In the genomic region with DNA sequence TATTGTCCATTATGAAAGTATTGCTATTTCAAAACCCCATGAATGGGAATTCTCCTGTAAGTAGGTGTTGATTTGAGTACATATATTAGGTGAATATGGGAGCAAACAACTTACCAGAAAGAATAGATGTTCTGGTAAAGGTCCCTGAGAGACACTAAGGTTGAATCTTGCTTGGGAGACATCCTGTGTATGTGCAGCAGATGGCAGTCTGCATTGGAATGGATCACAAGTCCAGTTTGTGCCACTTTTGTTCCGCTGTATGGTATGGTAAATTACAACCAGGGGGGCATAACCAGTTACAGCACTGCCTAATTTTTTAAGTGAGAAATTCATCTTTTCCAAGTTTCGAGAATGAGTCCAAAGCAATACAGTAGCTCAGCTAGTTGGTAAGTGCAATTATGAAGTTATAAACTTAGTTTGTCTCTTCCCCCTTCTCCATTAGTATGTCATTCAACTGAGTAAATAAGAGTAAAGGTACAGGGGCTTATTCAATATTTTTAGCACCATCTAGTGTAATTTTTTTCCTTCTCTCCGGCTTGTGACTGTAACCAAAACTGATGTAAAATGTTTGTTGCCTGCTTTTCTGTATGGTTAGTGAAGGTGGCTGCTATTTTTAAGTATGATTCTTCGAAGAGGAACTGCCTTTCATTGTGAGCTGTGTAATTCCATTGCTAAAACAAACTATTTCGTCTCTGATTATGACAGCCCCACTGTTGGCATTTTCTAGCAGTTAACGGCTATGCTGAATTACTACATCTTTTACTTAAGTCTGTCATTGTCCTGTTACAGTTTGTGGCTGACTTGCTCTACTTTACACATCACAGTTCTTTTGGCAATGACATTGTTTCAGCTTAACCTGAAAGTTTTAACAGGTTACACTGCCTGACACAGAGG, we compare ENCODE assay signal across 9 cellular contexts. TPM values are rescaled to one million over a fixed set of nuclear protein-coding genes. Genes with fewer than 3 reads are reported as not detected.
DNase-seq lines count a peak whose midpoint lies in the region; ATAC-seq, FAIRE-seq and TF ChIP-seq lines count a peak whose summit lies in the region.
"Had no signal": no experiment of that assay in that cellular context is flagged by ENCODE, and none has a peak within 500 bp of the region (broad histone marks: within the 10 kb centered on the region; RNA-seq: fewer than 3 reads in every experiment).

No MANE protein-coding gene starts in this region.

- CTCF ChIA-PET in Panc1 (lab: Charles Lee) = interaction anchor here (0.6 kb wide), 1 partner anchor 107 kb away, joined by 4 read pairs; no protein-coding TSS in a partner anchor

- peaks cover 33% of the 10 kb centered on the region for H3K4me1 Mint-ChIP-seq in stimulated activated memory B cell treated with anti-CD40 and anti-IgM and Interleukin-4, amounts not matched to agents 10 μg/mL and 1 μg/mL and 100 μg/mL, for 72 hours

- H3K36me3 ChIP-seq in Panc1 (ENCODE audit: control insufficient read depth, insufficient read depth, low read length) = no peaks in the 10 kb centered on the region; the same call in 1 of the 2 replicates

- H3K27ac Mint-ChIP-seq in stimulated activated memory B cell treated with anti-CD40 and anti-IgM and Interleukin-4, amounts not matched to agents 10 μg/mL and 1 μg/mL and 100 μg/mL, for 72 hours = peak overlapping the region; percentile 54

- POLR2A ChIA-PET in Panc1 (lab: Charles Lee) = no interaction called here

- H3K9me3 ChIP-seq in Panc1 (ENCODE audit: control insufficient read depth, insufficient read depth, low read depth, low read length) = no peaks in the 10 kb centered on the region

- peak overlapping the region; percentile 17 for H3K4me3 Mint-ChIP-seq in stimulated activated memory B cell treated with anti-CD40 and anti-IgM and Interleukin-4, amounts not matched to agents 10 μg/mL and 1 μg/mL and 100 μg/mL, for 72 hours

- peak; percentile 19 for FAIRE-seq in A204.1 (lab: Jason Lieb, UNC)
- FAIRE-seq: frontal cortex had no signal

- no peak overlapping the region for H3K4me3 ChIP-seq in Panc1 (ENCODE audit: low read depth in 2 of 2, low read length in 2 of 2)

- BruUV-seq in Panc1 (replicated peaks; lab: Mats Ljungman, UMichigan) = no TSS peak

- ATAC-seq in Panc1 = no peak
- ATAC-seq in stimulated activated memory B cell treated with anti-CD40 and anti-IgM and Interleukin-4, amounts not matched to agents 10 μg/mL and 1 μg/mL and 100 μg/mL, for 72 hours = no peak
- ATAC-seq in GM19023 (IDR thresholded peaks at IDR 0.05; ENCODE audit: unreplicated experiment) = no peak
- no peak for ATAC-seq in GM19463 (IDR thresholded peaks at IDR 0.05; ENCODE audit: unreplicated experiment)

- in situ Hi-C loops in Panc1 (cut with HindIII; ENCODE audit: low pct_unique_long_range_greater_than_20kb, low sequenced_read_pairs) = no loop called here

- intact Hi-C loops in Panc1 (cut with micrococcal nuclease; ENCODE audit: unreplicated experiment) = loop anchor here (2.0 kb wide), 1 partner anchor 140 kb away; no protein-coding TSS in a partner anchor

- no peaks in the 10 kb centered on the region for H3K36me3 Mint-ChIP-seq in stimulated activated memory B cell treated with anti-CD40 and anti-IgM and Interleukin-4, amounts not matched to agents 10 μg/mL and 1 μg/mL and 100 μg/mL, for 72 hours

- DNase-seq in GM03348 (ENCODE audit: low spot score) (peak; percentile 31), Panc1 (ENCODE audit: low read depth, low spot score) (no peak), fibroblast of gingiva (ENCODE audit: low read depth) (peak; percentile 68), NCI-H2171 (lab: John Stamatoyannopoulos, UW) (no peak)

- peak; percentile 76 for TF ChIP-seq CTCF in Panc1 (IDR thresholded peaks at IDR 0.05)

- 0 out of 2 replicates have a peak overlapping the region, but pooled peaks have one; percentile 2 for H3K27ac ChIP-seq in Panc1 (ENCODE audit: low read length)

- H3K27me3 ChIP-seq in Panc1 (ENCODE audit: control insufficient read depth, insufficient read depth, low read length) = no peaks in the 10 kb centered on the region

- H3K4me1 ChIP-seq in Panc1 (ENCODE audit: control insufficient read depth, insufficient read depth, low read length) = peaks cover 13% of the 10 kb centered on the region

- no peaks in the 10 kb centered on the region for H3K9me3 Mint-ChIP-seq in stimulated activated memory B cell treated with anti-CD40 and anti-IgM and Interleukin-4, amounts not matched to agents 10 μg/mL and 1 μg/mL and 100 μg/mL, for 72 hours

- H3K27me3 Mint-ChIP-seq in stimulated activated memory B cell treated with anti-CD40 and anti-IgM and Interleukin-4, amounts not matched to agents 10 μg/mL and 1 μg/mL and 100 μg/mL, for 72 hours = no peaks in the 10 kb centered on the region

RNA-seq across cellular contexts. Expression of gene MCU, which starts 2.8 kb away (rescaled TPM):
- 31.6 TPM for total RNA-seq in Panc1 (2021; ENCODE audit: unreplicated experiment)
- 18.8 TPM for polyA plus RNA-seq in Panc1 (2012; ENCODE audit: insufficient read length)

Comparison
In these comparisons a context has a peak if more than half of its experiments do, and no peak if none do; other contexts are left out.
1. DNase-seq: peak in GM03348 (single experiment) and fibroblast of gingiva (single experiment); none in Panc1 (single experiment) and NCI-H2171 (single experiment).